In the genomic region with DNA sequence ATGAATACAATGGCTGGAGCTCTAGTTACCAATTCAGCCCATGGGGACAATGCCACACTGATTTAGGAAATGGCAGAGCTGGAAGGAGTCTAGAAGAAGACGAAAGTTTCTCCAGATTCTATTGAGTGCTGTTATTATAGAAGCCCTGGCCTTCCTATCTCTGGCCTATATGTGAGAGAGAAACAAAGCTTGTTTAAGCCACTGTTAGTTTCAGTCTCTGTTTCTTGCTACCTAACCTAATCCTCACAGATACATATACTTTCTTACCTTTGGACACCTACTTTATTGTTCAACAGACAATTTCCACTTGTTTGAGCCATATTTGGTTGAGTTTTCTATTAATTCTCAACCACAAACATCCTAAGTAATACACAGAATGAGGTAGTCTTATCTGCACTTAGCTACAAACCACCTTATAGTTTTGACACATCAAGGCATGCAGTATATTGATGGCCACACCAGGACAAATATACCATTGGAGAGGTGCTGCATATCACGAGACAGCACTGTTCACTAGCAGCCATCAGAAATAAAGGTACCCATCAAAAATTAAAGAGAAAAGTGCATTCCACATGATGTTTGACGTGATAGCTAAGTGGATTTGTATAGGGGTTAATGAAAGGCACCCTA, we compare ENCODE assay signal across 19 cellular contexts.
A peak's percentile ranks its signal among the peaks of the same experiment; 100 is the strongest.
DNase-seq lines count a peak whose midpoint lies in the region; ATAC-seq and TF ChIP-seq lines count a peak whose summit lies in the region.
"Had no signal": no experiment of that assay in that cellular context is flagged by ENCODE, and none has a peak within 500 bp of the region (broad histone marks: within the 10 kb centered on the region; RNA-seq: fewer than 3 reads in every experiment).

No MANE protein-coding gene starts in this region.

- TF ChIP-seq RAD21 in IMR-90 (IDR thresholded peaks at IDR 0.05; ENCODE audit: low read length): no peak

- no peak overlapping the region for H2BK20ac ChIP-seq in IMR-90 (ENCODE audit: low read depth, low read length)

- no TSS peak for BruUV-seq in IMR-90 (replicated peaks; lab: Mats Ljungman, UMichigan)

- in situ Hi-C loops in IMR-90 (cut with MboI; ENCODE audit: low sequenced_read_pairs): no loop called here

- H2BK15ac ChIP-seq in IMR-90 (ENCODE audit: low read depth, low read length): 0 out of 3 replicates have a peak overlapping the region, but pooled peaks have one; percentile 20

- no peak overlapping the region for H3K56ac ChIP-seq in IMR-90 (ENCODE audit: extremely low read depth, insufficient read depth, low read length)

- H3K23ac ChIP-seq in IMR-90 (ENCODE audit: low read depth, low read length): no peak overlapping the region

- H2AK5ac ChIP-seq in IMR-90 (ENCODE audit: low read depth, low read length): no peak overlapping the region

- H3K4me3 Mint-ChIP-seq in immature natural killer cell: no peak overlapping the region
- H3K4me3 Mint-ChIP-seq: nephron progenitor cell had no signal

- H3K9me3 Mint-ChIP-seq in immature natural killer cell: peaks cover 0 to 11% (median 0%) of the 10 kb centered on the region in 6 donors

- peak; percentile 79 for ATAC-seq in GM18517 (IDR thresholded peaks at IDR 0.05; ENCODE audit: unreplicated experiment)
- ATAC-seq in GM19452 (IDR thresholded peaks at IDR 0.05; ENCODE audit: unreplicated experiment): peak; percentile 91
- peak; percentile 73 for ATAC-seq in HG02623 (IDR thresholded peaks at IDR 0.05; ENCODE audit: unreplicated experiment)
- no peak for ATAC-seq in IMR-90 (ENCODE audit: low read depth)
- ATAC-seq: upper lobe of right lung had no signal

- no peak overlapping the region for H2BK5ac ChIP-seq in IMR-90 (ENCODE audit: low read depth, low read length, poor library complexity, severe bottlenecking)

- CTCF ChIA-PET in IMR-90 (lab: Yijun Ruan, JAX): interaction anchor here (0.5 kb wide), 1 partner anchor 164 kb away, joined by 4 read pairs; no protein-coding TSS in a partner anchor

- no peak overlapping the region for H3K27ac ChIP-seq in IMR-90 (ENCODE audit: insufficient read depth, low read length)
- no peak overlapping the region for H3K27ac ChIP-seq in ascending aorta
- H3K27ac ChIP-seq: BLaER1, cardiac muscle cell, SJCRH30, upper lobe of right lung had no signal

- H3K27me3 Mint-ChIP-seq in immature natural killer cell (ENCODE audit: low read depth in 3 of 3): peaks cover 2 to 4% (median 2%) of the 10 kb centered on the region in 3 donors

- H3K4me2 ChIP-seq in IMR-90 (ENCODE audit: low read depth, low read length): no peak overlapping the region
- H3K4me2 ChIP-seq: BLaER1 had no signal

- H2BK120ac ChIP-seq in IMR-90 (ENCODE audit: low read depth, low read length): no peak overlapping the region

- no peak overlapping the region for H3K9ac ChIP-seq in IMR-90 (ENCODE audit: low read depth, low read length)
- H3K9ac ChIP-seq: BLaER1 had no signal

- no peak overlapping the region for H3K4ac ChIP-seq in IMR-90 (ENCODE audit: low read depth, low read length)

- no peaks in the 10 kb centered on the region for H3K27me3 ChIP-seq in IMR-90 (ENCODE audit: control insufficient read depth, insufficient read depth, low read length)
- no peaks in the 10 kb centered on the region for H3K27me3 ChIP-seq in ascending aorta
- H3K27me3 ChIP-seq: BLaER1, cardiac muscle cell, SJCRH30, upper lobe of right lung had no signal

- H3K4me3 ChIP-seq in IMR-90 (ENCODE audit: insufficient read depth, low read depth, low read length) (no peak overlapping the region), ascending aorta (no peak overlapping the region)
- H3K4me3 ChIP-seq: BLaER1, cardiac muscle cell, lung, SJCRH30, upper lobe of right lung had no signal

- no peaks in the 10 kb centered on the region for H3K36me3 Mint-ChIP-seq in immature natural killer cell

- H3K4me1 Mint-ChIP-seq in immature natural killer cell: no peaks in the 10 kb centered on the region
- H3K4me1 Mint-ChIP-seq: nephron progenitor cell had no signal

- dilution Hi-C loops in IMR-90 (cut with HindIII; ENCODE audit: low sequenced_read_pairs, unreplicated experiment): no loop called here

- no peak overlapping the region for H3K27ac Mint-ChIP-seq in immature natural killer cell

- no peak overlapping the region for H4K91ac ChIP-seq in IMR-90 (ENCODE audit: insufficient read depth, low read depth, low read length)

- H3K4me1 ChIP-seq in IMR-90 (ENCODE audit: control insufficient read depth, insufficient read depth, low read length) (peaks cover 7% of the 10 kb centered on the region), ascending aorta (no peaks in the 10 kb centered on the region)
- H3K4me1 ChIP-seq: BLaER1 had no signal

- H3K9me1 ChIP-seq in IMR-90 (ENCODE audit: insufficient read depth, low read length): no peaks in the 10 kb centered on the region

- H2AK9ac ChIP-seq in IMR-90 (replicated peaks; ENCODE audit: low read depth, low read length, poor library complexity): no peak overlapping the region

- H3K9me3 ChIP-seq in IMR-90 (ENCODE audit: control insufficient read depth, insufficient read depth, low read length): peaks cover 2% of the 10 kb centered on the region; the same call in 1 of the 2 replicates
- no peaks in the 10 kb centered on the region for H3K9me3 ChIP-seq in ascending aorta
- H3K9me3 ChIP-seq: BLaER1, upper lobe of right lung had no signal

- no CpG with 5 or more reads among the region's 3 CpGs for WGBS in IMR-90 (ENCODE audit: extremely low coverage in 2 of 2, insufficient read length in 1 of 2), 2 experiments

- H4K20me1 ChIP-seq in IMR-90 (ENCODE audit: insufficient read depth, low read length): no peaks in the 10 kb centered on the region
- H4K20me1 ChIP-seq: BLaER1 had no signal

- POLR2A ChIA-PET in IMR-90 (lab: Charles Lee; ENCODE audit: unreplicated experiment): no interaction called here

- no peak overlapping the region for H3K18ac ChIP-seq in IMR-90 (ENCODE audit: low read depth, low read length)

- no peak for TF ChIP-seq POLR2A in IMR-90 (IDR thresholded peaks at IDR 0.05; ENCODE audit: low read depth, low read length)

- H3K79me1 ChIP-seq in IMR-90 (ENCODE audit: low read depth in 1 of 2, low read length in 2 of 2): no peaks in the 10 kb centered on the region

- H3K36me3 ChIP-seq in IMR-90 (ENCODE audit: control insufficient read depth, insufficient read depth, low read length) (no peaks in the 10 kb centered on the region), ascending aorta (no peaks in the 10 kb centered on the region)
- H3K36me3 ChIP-seq: BLaER1, cardiac muscle cell, SJCRH30, upper lobe of right lung had no signal

- intact Hi-C loops in IMR-90 (cut with micrococcal nuclease): no loop called here
- intact Hi-C loops in ascending aorta (cut with DNase I): no loop called here

- DNase-seq in IMR-90 (no peak), mesenteric fat pad (ENCODE audit: low spot score) (no peak), immature natural killer cell (no peak), ascending aorta (ENCODE audit: low spot score in 2 of 2) (no peak)
- no peak for DNase-seq in NK-92 treated with Interleukin-12 subunit alpha and Interleukin-12 subunit beta, amount 100 ng/mL, for 24 hours (lab: John Stamatoyannopoulos, UW)
- DNase-seq: activated naive CD4-positive, alpha-beta T cell treated with anti-CD3 and anti-CD28 coated beads, Interleukin-2, amount 50 U/mL, for 16 hours; DND-41; effector memory CD4-positive, alpha-beta T cell; MV-4-11; nephron progenitor cell; SJCRH30; stimulated activated CD4-positive, alpha-beta T cell treated with anti-CD3 and anti-CD28 coated beads, Interleukin-1b, Interleukin-23, amount 100 ng/mL, for 48 hours; upper lobe of right lung had no signal

- H3K14ac ChIP-seq in IMR-90 (replicated peaks; ENCODE audit: low read depth, low read length): no peak overlapping the region

- H4K8ac ChIP-seq in IMR-90 (ENCODE audit: low read depth in 2 of 2, low read length in 2 of 2): no peak overlapping the region

- no peak overlapping the region for H4K5ac ChIP-seq in IMR-90 (ENCODE audit: low read depth, low read length)

- H2AFZ ChIP-seq in IMR-90 (replicated peaks; ENCODE audit: low read length, poor library complexity): no peak overlapping the region

- TF ChIP-seq CTCF in IMR-90 (conservative IDR thresholded peaks at IDR 0.05; ENCODE audit: low read depth, low read length): no peak
- no peak for TF ChIP-seq CTCF in ascending aorta (IDR thresholded peaks at IDR 0.05)

TF ChIP-seq in IMR-90, 13 proteins besides CTCF, POLR2A, EP300 and RAD21:
- TF ChIP-seq RCOR1 (IDR thresholded peaks at IDR 0.05; ENCODE audit: insufficient replicate concordance, low read length) (no peak), MXI1 (IDR thresholded peaks at IDR 0.05; ENCODE audit: borderline replicate concordance, low read depth, low read length) (no peak), MAZ (IDR thresholded peaks at IDR 0.05; ENCODE audit: borderline replicate concordance, low read depth, low read length) (no peak), SMC3 (IDR thresholded peaks at IDR 0.05; ENCODE audit: low read depth, low read length) (no peak), MAFK (IDR thresholded peaks at IDR 0.05; ENCODE audit: low read depth, low read length) (no peak), BHLHE40 (IDR thresholded peaks at IDR 0.05; ENCODE audit: low read depth, low read length) (no peak), CEBPB (IDR thresholded peaks at IDR 0.05; ENCODE audit: low read depth, low read length) (no peak), RFX5 (IDR thresholded peaks at IDR 0.05; ENCODE audit: low read depth, low read length) (no peak), FOS (IDR thresholded peaks at IDR 0.05; ENCODE audit: low read depth, low read length) (no peak), NFE2L2 (IDR thresholded peaks at IDR 0.05; ENCODE audit: low read depth, low read length) (no peak), CHD1 (IDR thresholded peaks at IDR 0.05; ENCODE audit: low read depth, low read length) (no peak)
- TF ChIP-seq, protein P1, sequence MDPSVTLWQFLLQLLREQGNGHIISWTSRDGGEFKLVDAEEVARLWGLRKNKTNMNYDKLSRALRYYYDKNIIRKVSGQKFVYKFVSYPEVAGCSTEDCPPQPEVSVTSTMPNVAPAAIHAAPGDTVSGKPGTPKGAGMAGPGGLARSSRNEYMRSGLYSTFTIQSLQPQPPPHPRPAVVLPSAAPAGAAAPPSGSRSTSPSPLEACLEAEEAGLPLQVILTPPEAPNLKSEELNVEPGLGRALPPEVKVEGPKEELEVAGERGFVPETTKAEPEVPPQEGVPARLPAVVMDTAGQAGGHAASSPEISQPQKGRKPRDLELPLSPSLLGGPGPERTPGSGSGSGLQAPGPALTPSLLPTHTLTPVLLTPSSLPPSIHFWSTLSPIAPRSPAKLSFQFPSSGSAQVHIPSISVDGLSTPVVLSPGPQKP (IDR thresholded peaks at IDR 0.05; ENCODE audit: borderline replicate concordance, low read depth, low read length): no peak
- TF ChIP-seq, protein P2, sequence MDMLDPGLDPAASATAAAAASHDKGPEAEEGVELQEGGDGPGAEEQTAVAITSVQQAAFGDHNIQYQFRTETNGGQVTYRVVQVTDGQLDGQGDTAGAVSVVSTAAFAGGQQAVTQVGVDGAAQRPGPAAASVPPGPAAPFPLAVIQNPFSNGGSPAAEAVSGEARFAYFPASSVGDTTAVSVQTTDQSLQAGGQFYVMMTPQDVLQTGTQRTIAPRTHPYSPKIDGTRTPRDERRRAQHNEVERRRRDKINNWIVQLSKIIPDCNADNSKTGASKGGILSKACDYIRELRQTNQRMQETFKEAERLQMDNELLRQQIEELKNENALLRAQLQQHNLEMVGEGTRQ (IDR thresholded peaks at IDR 0.05; ENCODE audit: low read depth, low read length): no peak
